1 cellular context compared by ENCODE assay signal in genomic region chr17:45123930-45124796, GRCh38.
TF ChIP-seq lines count a peak whose summit lies in the region.

No MANE protein-coding gene starts in this region.

TF ChIP-seq in K562, 482 proteins besides CTCF, POLR2A, EP300 and RAD21 (continued from another document and continues in another):
- TF ChIP-seq RNF219 (CRISPR knock-in tag; IDR thresholded peaks at IDR 0.05) (no peak), ZNF644 (tag; IDR thresholded peaks at IDR 0.05; ENCODE audit: low read depth) (0 out of 2 replicates have a peak, but pooled peaks have one; percentile 55), DLX4 (CRISPR knock-in tag; IDR thresholded peaks at IDR 0.05) (no peak), ZNF316 (IDR thresholded peaks at IDR 0.05) (no peak), SRSF7 (optimal IDR thresholded peaks at IDR 0.05; ENCODE audit: low read depth, low read length) (no peak), PTRF (tag; IDR thresholded peaks at IDR 0.05) (no peak), POLR2G (IDR thresholded peaks at IDR 0.05; ENCODE audit: low read depth, low read length) (peak; percentile 88), ZNF146 (CRISPR knock-in tag; IDR thresholded peaks at IDR 0.05; ENCODE audit: unreplicated experiment) (no peak), THRB (CRISPR knock-in tag; conservative IDR thresholded peaks at IDR 0.05) (peak; percentile 53; the same call in 1 of the 2 replicates), ATF3 (IDR thresholded peaks at IDR 0.05) (peak; percentile 99), ATF3 (CRISPR knock-in tag; conservative IDR thresholded peaks at IDR 0.05) (peak; percentile 97), BACH1 (tag; IDR thresholded peaks at IDR 0.05) (0 out of 2 replicates have a peak, but pooled peaks have one; percentile 43), CBFA2T2 (conservative IDR thresholded peaks at IDR 0.05) (peak; percentile 24; the same call in 1 of the 2 replicates), CEBPG (CRISPR knock-in tag; IDR thresholded peaks at IDR 0.05) (no peak), CEBPG (tag; conservative IDR thresholded peaks at IDR 0.05 in 1 of 2, IDR thresholded peaks at IDR 0.05 in 1 of 2) (no peak), TAF9B (IDR thresholded peaks at IDR 0.05; ENCODE audit: partially characterized antibody) (no peak), NR4A1 (CRISPR knock-in tag; IDR thresholded peaks at IDR 0.05) (no peak), NR4A1 (tag; IDR thresholded peaks at IDR 0.05) (peak; percentile 43; the same call in 1 of the 2 replicates), HMG20A (CRISPR knock-in tag; conservative IDR thresholded peaks at IDR 0.05) (no peak), MTA3 (IDR thresholded peaks at IDR 0.05; ENCODE audit: borderline replicate concordance) (peak; percentile 72), ZNF324 (CRISPR knock-in tag; IDR thresholded peaks at IDR 0.05) (no peak), ZNF280A (IDR thresholded peaks at IDR 0.05; ENCODE audit: low read depth, partially characterized antibody) (no peak), SREBF1 (IDR thresholded peaks at IDR 0.05; ENCODE audit: borderline replicate concordance, low read depth, low read length) (no peak), TRIM28 (IDR thresholded peaks at IDR 0.05) (no peak), BMI1 (IDR thresholded peaks at IDR 0.05; ENCODE audit: low read length) (peak; percentile 80), SFPQ (IDR thresholded peaks at IDR 0.05; ENCODE audit: low read depth, low read length) (no peak), STAG1 (CRISPR knock-in tag; IDR thresholded peaks at IDR 0.05; ENCODE audit: borderline replicate concordance) (no peak), NRF1 (conservative IDR thresholded peaks at IDR 0.05 in 1 of 2, IDR thresholded peaks at IDR 0.05 in 1 of 2) (peak; percentile 27 to 38; a peak in 3 of 4 replicates), CHD7 (IDR thresholded peaks at IDR 0.05; ENCODE audit: low read depth, low read length) (no peak), CREB3L1 (IDR thresholded peaks at IDR 0.05; ENCODE audit: borderline replicate concordance, low read depth) (no peak), ETV5 (CRISPR knock-in tag; IDR thresholded peaks at IDR 0.05; ENCODE audit: low read depth) (peak; percentile 99), JUND (IDR thresholded peaks at IDR 0.05; ENCODE audit: borderline replicate concordance, low read depth, low read length) (peak; percentile 99), JUND (tag; IDR thresholded peaks at IDR 0.05; ENCODE audit: borderline replicate concordance, low read depth, low read length) (peak; percentile 95), ZNF740 (CRISPR knock-in tag; IDR thresholded peaks at IDR 0.05) (peak; percentile 94), ZNF740 (tag; IDR thresholded peaks at IDR 0.05) (peak in 1 of 2 experiments; percentile 43; a peak in 1 of 4 replicates), GATA2 (CRISPR knock-in tag; IDR thresholded peaks at IDR 0.05) (0 out of 2 replicates have a peak, but pooled peaks have one; percentile 32), ARHGAP35 (IDR thresholded peaks at IDR 0.05; ENCODE audit: partially characterized antibody) (no peak), GTF2E2 (tag; IDR thresholded peaks at IDR 0.05) (no peak), XRCC5 (IDR thresholded peaks at IDR 0.05; ENCODE audit: low read depth, low read length) (no peak), GATAD2A (IDR thresholded peaks at IDR 0.05) (0 out of 2 replicates have a peak, but pooled peaks have one; percentile 21)
